In the genomic region with DNA sequence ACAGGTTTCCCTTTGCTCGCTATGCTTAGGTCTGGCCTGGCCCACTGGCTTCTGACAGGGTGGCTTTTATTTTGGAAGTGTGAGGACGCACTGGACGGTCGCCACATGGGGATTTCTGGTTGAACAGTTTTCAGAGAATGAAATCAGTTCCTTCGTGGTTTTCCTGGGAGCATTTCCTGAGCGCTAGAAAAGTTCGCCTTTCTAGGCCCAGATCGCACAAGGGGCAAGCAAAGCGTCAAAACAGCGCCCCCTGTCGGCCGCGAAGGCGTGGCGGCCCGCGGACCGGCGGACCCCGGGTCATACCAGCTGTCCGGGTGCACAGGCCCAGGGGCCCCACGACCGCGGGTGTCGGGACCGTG, we compare ENCODE assay signal across 8 cellular contexts.
DNase-seq lines count a peak whose midpoint lies in the region; ATAC-seq and TF ChIP-seq lines count a peak whose summit lies in the region.

No MANE protein-coding gene starts in this region.

- CTCF ChIA-PET in HEK293T (lab: Yijun Ruan, JAX) = no interaction called here

- H3K9me3 Mint-ChIP-seq in central memory CD8-positive, alpha-beta T cell = no peaks in the 10 kb centered on the region

- peaks cover 9% of the 10 kb centered on the region for H3K36me3 Mint-ChIP-seq in central memory CD8-positive, alpha-beta T cell (ENCODE audit: insufficient read depth)

- no peaks in the 10 kb centered on the region for H3K27me3 Mint-ChIP-seq in central memory CD8-positive, alpha-beta T cell

- peak overlapping the region; percentile 88 for H3K27ac Mint-ChIP-seq in central memory CD8-positive, alpha-beta T cell (ENCODE audit: low read depth)

- H3K4me1 Mint-ChIP-seq in central memory CD8-positive, alpha-beta T cell = peaks cover 41% of the 10 kb centered on the region

- POLR2A ChIA-PET in HEK293T (lab: Yijun Ruan, JAX) = no interaction called here

- peak; percentile 34 for ATAC-seq in HG03457 (IDR thresholded peaks at IDR 0.05; ENCODE audit: unreplicated experiment)
- ATAC-seq in activated CD4-positive, CD25-positive, alpha-beta regulatory T cell treated with anti-CD3 and anti-CD28 coated beads, Interleukin-2, amount 50 U/mL, for 24 hours = peak; percentile 57 to 59
- ATAC-seq in central memory CD8-positive, alpha-beta T cell (replicated peaks; ENCODE audit: extremely low read depth, poor library complexity, severe bottlenecking) = peak; percentile 33

- peak overlapping the region; percentile 93 for H3K4me3 Mint-ChIP-seq in central memory CD8-positive, alpha-beta T cell

- DNase-seq in SKM-1 treated with dmso at 0.1 percent for 144 hours (lab: John Stamatoyannopoulos, UW; ENCODE audit: unreplicated experiment) = peak; percentile 45
- no peak for DNase-seq in SKM-1 (lab: John Stamatoyannopoulos, UW; ENCODE audit: unreplicated experiment)
- DNase-seq in central memory CD8-positive, alpha-beta T cell (ENCODE audit: low spot score in 2 of 2) = peak; percentile 58 to 80
- DNase-seq in kidney glomerular epithelial cell (lab: John Stamatoyannopoulos, UW) = peak; percentile 8
- peak; percentile 76 to 86 (median 79) for DNase-seq in stimulated activated CD4-positive, alpha-beta T cell treated with anti-CD3 and anti-CD28 coated beads, Interleukin-1b, Interleukin-23, amount 100 ng/mL, for 24 hours (ENCODE audit: low read depth in 4 of 4, low spot score in 1 of 4)
- no peak for DNase-seq in HEK293T (ENCODE audit: extremely low spot score)

TF ChIP-seq in HEK293T, 16 proteins besides CTCF, POLR2A, EP300 and RAD21:
- no peak for TF ChIP-seq ARNT (IDR thresholded peaks at IDR 0.05)
- TF ChIP-seq BHLHE40 (IDR thresholded peaks at IDR 0.05; ENCODE audit: borderline replicate concordance) = no peak
- TF ChIP-seq SUZ12 (IDR thresholded peaks at IDR 0.05) = no peak
- TF ChIP-seq ZNF384 (IDR thresholded peaks at IDR 0.05) = no peak
- no peak for TF ChIP-seq ELF4 (IDR thresholded peaks at IDR 0.05)
- no peak for TF ChIP-seq L3MBTL2 (conservative IDR thresholded peaks at IDR 0.05)
- no peak for TF ChIP-seq SP1 (IDR thresholded peaks at IDR 0.05)
- no peak for TF ChIP-seq FOXK2 (IDR thresholded peaks at IDR 0.05)
- no peak for TF ChIP-seq FOXA1 (IDR thresholded peaks at IDR 0.05)

Comparison
In these comparisons a context has a peak if more than half of its experiments do, and no peak if none do; other contexts are left out.
1. DNase-seq: peak in SKM-1 treated with dmso at 0.1 percent for 144 hours (single experiment), central memory CD8-positive, alpha-beta T cell (2 of 2), kidney glomerular epithelial cell (single experiment) and stimulated activated CD4-positive, alpha-beta T cell treated with anti-CD3 and anti-CD28 coated beads, Interleukin-1b, Interleukin-23, amount 100 ng/mL, for 24 hours (4 of 4); none in SKM-1 (single experiment) and HEK293T (single experiment).
2. Peak in every context shown above with its lines, with median percentiles within 50 percentile points of each other: ATAC-seq.